8 cellular contexts compared by ENCODE assay signal in genomic region chr11:18633256-18634139, GRCh38. TPM values are rescaled to one million over a fixed set of nuclear protein-coding genes. Genes with fewer than 3 reads are reported as not detected.
A peak's percentile ranks its signal among the peaks of the same experiment; 100 is the strongest.
DNase-seq lines count a peak whose midpoint lies in the region; ATAC-seq, FAIRE-seq and TF ChIP-seq lines count a peak whose summit lies in the region.

No MANE protein-coding gene starts in this region.

- no peak for TF ChIP-seq EP300 in A549 (IDR thresholded peaks at IDR 0.05)

- no peak for TF ChIP-seq RAD21 in A549 (conservative IDR thresholded peaks at IDR 0.05 in 1 of 2, IDR thresholded peaks at IDR 0.05 in 1 of 2)

- intact Hi-C loops in endothelial cell of umbilical vein (cut with micrococcal nuclease), result loop anchor here (1.0 kb wide), 6 partner anchors 45 to 311 kb away; partner anchors contain the start of genes GTF2H1, HPS5, TMEM86A and TSG101

- under 1% methylated on average over 31 of the region's 31 CpGs for WGBS in A549 (ENCODE audit: missing lambda C conversion rate)
- no CpG with 5 or more reads among the region's 31 CpGs for WGBS in neuronal stem cell (ENCODE audit: extremely low coverage in 2 of 2, insufficient read length in 2 of 2, insufficient replicate concordance in 1 of 2), 2 donors

- H4K91ac ChIP-seq in neuronal stem cell (ENCODE audit: low read depth, low read length, poor library complexity), result no peak overlapping the region

- H3K4me2 ChIP-seq in A549, result peak overlapping the region; percentile 100
- H3K4me2 ChIP-seq in endothelial cell of umbilical vein (ENCODE audit: insufficient read depth, low read length), result peak overlapping the region; percentile 100
- H3K4me2 ChIP-seq in neuronal stem cell (ENCODE audit: insufficient read depth, low read length, poor library complexity, severe bottlenecking), result peak overlapping the region; percentile 74

- H3K27me3 ChIP-seq in SJSA1 (replicated peaks) (no peaks in the 10 kb centered on the region), endothelial cell of umbilical vein (ENCODE audit: control insufficient read depth in 2 of 2, insufficient read depth in 2 of 2, low read length in 2 of 2) (no peaks in the 10 kb centered on the region), neuronal stem cell (ENCODE audit: control insufficient read depth in 3 of 3, insufficient read depth in 3 of 3, low read depth in 1 of 3, low read length in 3 of 3) (no peaks in the 10 kb centered on the region)

- H2BK12ac ChIP-seq in neuronal stem cell (ENCODE audit: low read length), result no peak overlapping the region

- H3K9ac ChIP-seq in endothelial cell of umbilical vein (replicated peaks; ENCODE audit: extremely low read depth, insufficient read depth, low read length) (peak overlapping the region; percentile 98), neuronal stem cell (ENCODE audit: low read depth, low read length, poor library complexity) (peak overlapping the region; percentile 79)

- peak overlapping the region; percentile 6 for H2AK5ac ChIP-seq in neuronal stem cell (ENCODE audit: low read depth, low read length)

- dilution Hi-C loops in endothelial cell of umbilical vein (cut with MboI; ENCODE audit: extremely low pct_ligation_motif_present, low sequenced_read_pairs), result no loop called here

- H2BK120ac ChIP-seq in neuronal stem cell (ENCODE audit: low read depth, low read length), result no peak overlapping the region

- H3K79me2 ChIP-seq in endothelial cell of umbilical vein (ENCODE audit: control insufficient read depth, insufficient read depth, low read length), result peaks cover 48% of the 10 kb centered on the region

- H3K27ac ChIP-seq in A549, result peak overlapping the region; percentile 77 to 92
- peak overlapping the region; percentile 28 for H3K27ac ChIP-seq in SJSA1
- H3K27ac ChIP-seq in endothelial cell of umbilical vein (ENCODE audit: insufficient read depth, low read depth, low read length), result peak overlapping the region; percentile 74
- no peak overlapping the region for H3K27ac ChIP-seq in neuronal stem cell (replicated peaks; ENCODE audit: low read length)

- H3K18ac ChIP-seq in neuronal stem cell (ENCODE audit: low read length), result no peak overlapping the region

- no peak overlapping the region for H2BK15ac ChIP-seq in neuronal stem cell (ENCODE audit: low read length)

- H3K4me3 ChIP-seq in A549, result peak overlapping the region; percentile 74
- peak overlapping the region; percentile 58 for H3K4me3 ChIP-seq in SJSA1
- peak overlapping the region; percentile 79 to 99 (median 97) for H3K4me3 ChIP-seq in endothelial cell of umbilical vein (replicated peaks in 1 of 3; ENCODE audit: insufficient read depth in 1 of 3, low read depth in 1 of 3, low read length in 3 of 3)
- H3K4me3 ChIP-seq in neuronal stem cell (ENCODE audit: low read length in 2 of 2), result peak overlapping the region; percentile 85 to 99

- TF ChIP-seq CTCF in A549 (IDR thresholded peaks at IDR 0.05) (no peak), endothelial cell of umbilical vein (IDR thresholded peaks at IDR 0.05; ENCODE audit: extremely low read depth in 1 of 2, insufficient read depth in 1 of 2, low read depth in 1 of 2, low read length in 2 of 2) (no peak)

- no peak overlapping the region for H3K4ac ChIP-seq in neuronal stem cell (ENCODE audit: low read length)

- H3K14ac ChIP-seq in neuronal stem cell (ENCODE audit: low read length), result no peak overlapping the region

- no peak overlapping the region for H4K8ac ChIP-seq in neuronal stem cell (ENCODE audit: low read depth, low read length)

- FAIRE-seq in A549 (lab: Jason Lieb, UNC), result no peak
- FAIRE-seq in endothelial cell of umbilical vein (lab: Jason Lieb, UNC), result peak; percentile 67

- no peaks in the 10 kb centered on the region for H3K9me1 ChIP-seq in endothelial cell of umbilical vein (replicated peaks; ENCODE audit: control insufficient read depth, extremely low read depth, insufficient read depth, low read length)

- DNase-seq in A549 (ENCODE audit: low read depth in 1 of 2, low spot score in 1 of 2) (no peak), SJSA1 (ENCODE audit: low read depth in 1 of 2, low spot score in 2 of 2) (peak in 1 of 2 experiments; percentile 1), endothelial cell of umbilical vein (ENCODE audit: low read depth, low spot score) (no peak), neuronal stem cell (ENCODE audit: low spot score) (no peak), NCI-H1436 treated with DMSO at 0.1 percent for 48 hours (lab: John Stamatoyannopoulos, UW) (no peak), SW 1271 (lab: John Stamatoyannopoulos, UW) (no peak)

- peaks cover 3% of the 10 kb centered on the region for H4K20me1 ChIP-seq in endothelial cell of umbilical vein (replicated peaks; ENCODE audit: control insufficient read depth, extremely low read depth, insufficient read depth, low read length)

- H3K36me3 ChIP-seq in SJSA1, result no peaks in the 10 kb centered on the region
- no peaks in the 10 kb centered on the region for H3K36me3 ChIP-seq in endothelial cell of umbilical vein (ENCODE audit: control insufficient read depth in 2 of 2, extremely low read depth in 1 of 2, insufficient read depth in 2 of 2, low read length in 2 of 2)
- H3K36me3 ChIP-seq in neuronal stem cell (replicated peaks in 1 of 2; ENCODE audit: control insufficient read depth in 2 of 2, insufficient read depth in 2 of 2, low read length in 2 of 2), result no peaks in the 10 kb centered on the region

- no peak overlapping the region for H3K23ac ChIP-seq in neuronal stem cell (ENCODE audit: low read depth, low read length, poor library complexity)

- ATAC-seq in A549 (peak in 1 of 2 experiments; percentile 1; a peak in 1 of 6 replicates), GM18511 (IDR thresholded peaks at IDR 0.05; ENCODE audit: unreplicated experiment) (peak; percentile 66), HG02943 (IDR thresholded peaks at IDR 0.05; ENCODE audit: low read depth, unreplicated experiment) (peak; percentile 64)

- H3K9me3 ChIP-seq in A549, result no peaks in the 10 kb centered on the region
- no peaks in the 10 kb centered on the region for H3K9me3 ChIP-seq in SJSA1 (replicated peaks)
- H3K9me3 ChIP-seq in endothelial cell of umbilical vein (replicated peaks; ENCODE audit: control insufficient read depth, insufficient read depth, low read length), result no peaks in the 10 kb centered on the region
- H3K9me3 ChIP-seq in neuronal stem cell (replicated peaks in 1 of 2; ENCODE audit: control insufficient read depth in 2 of 2, insufficient read depth in 1 of 2, low read depth in 1 of 2, low read length in 2 of 2), result no peaks in the 10 kb centered on the region

- no peak overlapping the region for H2BK5ac ChIP-seq in neuronal stem cell (ENCODE audit: low read length)

- peaks cover 6% of the 10 kb centered on the region for H3K79me1 ChIP-seq in neuronal stem cell (ENCODE audit: low read depth, low read length)

- POLR2A ChIA-PET in A549 (lab: Yijun Ruan, JAX), result interaction anchor here (1.2 to 2.7 kb wide), 6 partner anchors 9 to 107 kb away, joined by 5 to 13 read pairs (median 6); partner anchors contain the start of genes TMEM86A and UEVLD
- POLR2A ChIA-PET in endothelial cell of umbilical vein (lab: Charles Lee), result interaction anchor here (0.7 to 2.2 kb wide), 4 partner anchors 14 to 107 kb away, joined by 3 to 9 read pairs (median 4); partner anchors contain the start of genes TSG101 and UEVLD

- H2AFZ ChIP-seq in endothelial cell of umbilical vein (ENCODE audit: low read depth, low read length), result peak overlapping the region; percentile 96
- H2AFZ ChIP-seq in neuronal stem cell (ENCODE audit: low read length), result peak overlapping the region; percentile 96

- H3K4me1 ChIP-seq in A549, result peaks cover 11% of the 10 kb centered on the region
- peaks cover 5% of the 10 kb centered on the region; the same call in 1 of the 2 replicates for H3K4me1 ChIP-seq in SJSA1 (replicated peaks)
- peaks cover 16% of the 10 kb centered on the region for H3K4me1 ChIP-seq in endothelial cell of umbilical vein (ENCODE audit: control insufficient read depth, extremely low read depth, insufficient read depth, low read length)
- H3K4me1 ChIP-seq in neuronal stem cell (ENCODE audit: control insufficient read depth in 2 of 2, insufficient read depth in 1 of 2, low read depth in 1 of 2, low read length in 2 of 2), result peaks cover 5 to 7% of the 10 kb centered on the region in 2 donors

- BruUV-seq in endothelial cell of umbilical vein (replicated peaks; lab: Mats Ljungman, UMichigan), result TSS peak; percentile 57

- TF ChIP-seq POLR2A in A549 (IDR thresholded peaks at IDR 0.05; ENCODE audit: low read length) (no peak), endothelial cell of umbilical vein (IDR thresholded peaks at IDR 0.05; ENCODE audit: low read depth, low read length) (no peak)

- CTCF ChIA-PET in A549 (lab: Yijun Ruan, JAX) (interaction anchor here (0.8 to 1.8 kb wide), 8 partner anchors 10 to 131 kb away, joined by 3 to 4 read pairs (median 3); partner anchors contain the start of gene IGSF22), endothelial cell of umbilical vein (lab: Charles Lee) (interaction anchor here (1.0 to 4.0 kb wide), 8 partner anchors 12 to 518 kb away, joined by 3 to 13 read pairs (median 3); no protein-coding TSS in a partner anchor)

RNA-seq across cellular contexts. Expression of gene SPTY2D1, which starts 0.6 kb away (rescaled TPM):
- 16.2 and 24.6 TPM in 2 replicates for polyA plus RNA-seq in A549 (2011; rRNA removed)
- polyA plus RNA-seq in A549 (2012; cell fraction: cytosol; rRNA removed), result 5.0 and 6.8 TPM in 2 replicates
- polyA plus RNA-seq in A549 (2012; cell fraction: nucleus; rRNA removed), result 4.7 and 7.3 TPM in 2 replicates
- polyA plus RNA-seq in A549 (2017; fragmentation: RNase III; extraction: RNeasy Plus Mini Kit Qiagen cat#74134 plus additional on column Dnase treatment), result 14.1 to 14.9 TPM (median 14.1 TPM) in 3 replicates
- polyA minus RNA-seq in A549 (2011; rRNA and poly(A)+ RNA removed), result 17.6 and 17.7 TPM in 2 replicates
- 13.3 and 22.1 TPM in 2 replicates for total RNA-seq in SJSA1 (2014; rRNA removed; shearing (Covaris generic))
- total RNA-seq in endothelial cell of umbilical vein, result 13.7 and 18.7 TPM in 2 replicates
- 5.5 and 5.8 TPM in 2 replicates for polyA plus RNA-seq in endothelial cell of umbilical vein
- polyA plus RNA-seq in endothelial cell of umbilical vein (2011; cell fraction: cytosol; rRNA removed), result 6.0 and 6.3 TPM in 2 replicates
- 4.6 and 6.5 TPM in 2 replicates for polyA plus RNA-seq in endothelial cell of umbilical vein (2011; cell fraction: nucleus; rRNA removed)
- 13.1 and 16.2 TPM in 2 replicates for polyA plus RNA-seq in endothelial cell of umbilical vein (2012)
- polyA minus RNA-seq in endothelial cell of umbilical vein, result 11.6 and 12.4 TPM in 2 replicates
- polyA minus RNA-seq in endothelial cell of umbilical vein (2011; cell fraction: cytosol; rRNA and poly(A)+ RNA removed), result 15.3 TPM
- polyA minus RNA-seq in endothelial cell of umbilical vein (2011; cell fraction: nucleus; rRNA and poly(A)+ RNA removed), result 5.9 and 8.4 TPM in 2 replicates
- polyA plus RNA-seq in neuronal stem cell (2013, experiment 1 of 2), result 8.8 TPM
- polyA plus RNA-seq in neuronal stem cell (2013, experiment 2 of 2), result 9.1 TPM

RNA-seq across cellular contexts. Expression of gene MISFA, which starts 33.9 kb away (rescaled TPM):
- polyA plus RNA-seq in A549 (2011; rRNA removed) (1.6 and 1.7 TPM in 2 replicates), A549 (2017; fragmentation: RNase III; extraction: RNeasy Plus Mini Kit Qiagen cat#74134 plus additional on column Dnase treatment) (5.0 to 8.4 TPM (median 6.3 TPM) in 3 replicates), endothelial cell of umbilical vein (0.75 and 1.4 TPM in 2 replicates)
- 0.83 and 1.1 TPM in 2 replicates for polyA plus RNA-seq in A549 (2012; cell fraction: cytosol; rRNA removed)
- 0.12 and 1.0 TPM in 2 replicates for polyA plus RNA-seq in A549 (2012; cell fraction: nucleus; rRNA removed)
- polyA minus RNA-seq in A549 (2011; rRNA and poly(A)+ RNA removed), result 0.54 and 0.70 TPM in 2 replicates
- total RNA-seq in SJSA1 (2014; rRNA removed; shearing (Covaris generic)), result 0.32 and 0.91 TPM in 2 replicates
- total RNA-seq in endothelial cell of umbilical vein, result 2.8 and 3.6 TPM in 2 replicates
- 1.4 and 1.8 TPM in 2 replicates for polyA plus RNA-seq in endothelial cell of umbilical vein (2011; cell fraction: cytosol; rRNA removed)
- 0.54 and 1.1 TPM in 2 replicates for polyA plus RNA-seq in endothelial cell of umbilical vein (2011; cell fraction: nucleus; rRNA removed)
- polyA plus RNA-seq in endothelial cell of umbilical vein (2012), result 0.88 and 3.4 TPM in 2 replicates
- polyA minus RNA-seq in endothelial cell of umbilical vein, result not detected in 2 replicates
- polyA minus RNA-seq in endothelial cell of umbilical vein (2011; cell fraction: cytosol; rRNA and poly(A)+ RNA removed), result not detected
- 1.6 TPM in 2 replicates for polyA minus RNA-seq in endothelial cell of umbilical vein (2011; cell fraction: nucleus; rRNA and poly(A)+ RNA removed)
- 4.1 TPM for polyA plus RNA-seq in neuronal stem cell (2013, experiment 1 of 2)
- polyA plus RNA-seq in neuronal stem cell (2013, experiment 2 of 2), result 4.1 TPM

RNA-seq across cellular contexts. Expression of gene UEVLD, which starts 45.0 kb away (rescaled TPM):
- polyA plus RNA-seq in A549 (2011; rRNA removed) (36.7 and 41.2 TPM in 2 replicates), A549 (2017; fragmentation: RNase III; extraction: RNeasy Plus Mini Kit Qiagen cat#74134 plus additional on column Dnase treatment) (30.6 to 36.5 TPM (median 34.7 TPM) in 3 replicates), endothelial cell of umbilical vein (8.0 and 9.2 TPM in 2 replicates)
- 9.2 and 9.4 TPM in 2 replicates for polyA plus RNA-seq in A549 (2012; cell fraction: cytosol; rRNA removed)
- polyA plus RNA-seq in A549 (2012; cell fraction: nucleus; rRNA removed), result 4.5 and 7.6 TPM in 2 replicates
- polyA minus RNA-seq in A549 (2011; rRNA and poly(A)+ RNA removed), result 16.7 and 18.5 TPM in 2 replicates
- 14.9 and 22.0 TPM in 2 replicates for total RNA-seq in SJSA1 (2014; rRNA removed; shearing (Covaris generic))
- 19.1 and 22.5 TPM in 2 replicates for total RNA-seq in endothelial cell of umbilical vein
- 9.5 and 12.1 TPM in 2 replicates for polyA plus RNA-seq in endothelial cell of umbilical vein (2011; cell fraction: cytosol; rRNA removed)
- polyA plus RNA-seq in endothelial cell of umbilical vein (2011; cell fraction: nucleus; rRNA removed), result 11.5 and 13.9 TPM in 2 replicates
- 17.0 and 21.0 TPM in 2 replicates for polyA plus RNA-seq in endothelial cell of umbilical vein (2012)
- 15.7 and 19.2 TPM in 2 replicates for polyA minus RNA-seq in endothelial cell of umbilical vein
- polyA minus RNA-seq in endothelial cell of umbilical vein (2011; cell fraction: cytosol; rRNA and poly(A)+ RNA removed), result 11.8 TPM
- polyA minus RNA-seq in endothelial cell of umbilical vein (2011; cell fraction: nucleus; rRNA and poly(A)+ RNA removed), result 7.3 and 12.1 TPM in 2 replicates
- polyA plus RNA-seq in neuronal stem cell (2013, experiment 1 of 2), result 4.6 TPM
- polyA plus RNA-seq in neuronal stem cell (2013, experiment 2 of 2), result 4.8 TPM
